8 cellular contexts compared by ENCODE assay signal in the genomic region with DNA sequence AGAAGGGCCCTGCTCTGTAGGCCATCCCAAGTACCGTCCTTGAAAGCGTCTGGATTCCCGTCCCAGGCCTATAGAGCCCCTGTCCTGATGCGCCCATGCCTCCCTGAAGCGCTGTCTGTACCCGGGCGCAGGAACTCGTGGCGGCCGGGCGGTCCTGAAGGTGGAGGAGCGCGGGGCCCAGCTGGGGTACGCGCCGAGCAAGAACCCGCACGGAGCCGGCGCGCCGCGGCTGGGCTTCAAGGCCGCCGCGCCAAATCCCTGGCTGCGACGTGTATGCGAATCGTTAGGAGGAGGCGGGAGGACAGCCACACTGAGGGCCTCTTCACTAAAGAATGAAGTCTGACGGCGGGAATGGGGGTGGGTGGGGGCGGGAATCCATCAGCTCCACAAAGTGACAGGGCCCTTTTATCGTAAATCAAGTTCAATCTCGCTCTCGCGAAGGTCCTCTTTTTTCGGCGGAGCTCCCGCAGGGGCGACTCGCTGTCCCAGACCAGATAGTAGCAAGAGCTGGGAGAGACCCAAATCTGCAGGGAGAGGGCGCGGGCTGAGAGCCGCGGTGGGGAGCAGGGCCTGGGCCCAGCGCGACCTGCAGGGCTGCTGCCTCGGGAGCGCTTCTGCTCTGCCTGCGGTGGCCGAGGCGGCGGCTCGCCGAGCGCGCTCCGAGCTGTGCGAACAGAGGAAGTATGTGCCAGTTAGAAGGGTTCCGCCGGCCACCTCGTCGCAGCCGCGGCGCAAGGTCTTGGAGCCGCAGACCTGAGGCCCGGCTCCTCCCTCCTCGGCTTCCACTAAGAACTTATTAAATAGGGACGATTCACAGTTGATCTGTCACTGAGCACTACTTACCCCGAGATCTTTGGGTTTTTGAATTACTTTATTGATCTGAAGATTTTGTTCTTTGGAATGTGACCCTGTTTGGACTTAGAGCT.
DNase-seq lines count a peak whose midpoint lies in the region; TF ChIP-seq lines count a peak whose summit lies in the region.

No MANE protein-coding gene starts in this region.

- no peak for TF ChIP-seq CTCF in WERI-Rb-1 (IDR thresholded peaks at IDR 0.05; ENCODE audit: low read depth, low read length)

- H3K36me3 ChIP-seq in WERI-Rb-1 = no peaks in the 10 kb centered on the region
- no peaks in the 10 kb centered on the region for H3K36me3 ChIP-seq in iPS-18a (ENCODE audit: control insufficient read depth, low read depth, low read length)

- peaks cover 12% of the 10 kb centered on the region for H3K4me1 Mint-ChIP-seq in stimulated activated naive CD8-positive, alpha-beta T cell treated with anti-CD3 and anti-CD28 coated beads, Interleukin-15, Interleukin-2, amounts not matched to agents 100 ng/mL and 50 ng/mL, for 24 hours (ENCODE audit: low read depth)

- no peak overlapping the region for H3K27ac Mint-ChIP-seq in stimulated activated naive CD8-positive, alpha-beta T cell treated with anti-CD3 and anti-CD28 coated beads, Interleukin-15, Interleukin-2, amounts not matched to agents 100 ng/mL and 50 ng/mL, for 24 hours

- H3K9me3 ChIP-seq in WERI-Rb-1 (ENCODE audit: severe bottlenecking) (no peaks in the 10 kb centered on the region), iPS-18a (ENCODE audit: control insufficient read depth, low read depth, low read length) (no peaks in the 10 kb centered on the region)

- no peaks in the 10 kb centered on the region for H3K36me3 Mint-ChIP-seq in stimulated activated naive CD8-positive, alpha-beta T cell treated with anti-CD3 and anti-CD28 coated beads, Interleukin-15, Interleukin-2, amounts not matched to agents 100 ng/mL and 50 ng/mL, for 24 hours (ENCODE audit: low read depth)

- no peak overlapping the region for H3K9ac ChIP-seq in iPS-18a (ENCODE audit: low read length)

- H3K27me3 ChIP-seq in WERI-Rb-1 (ENCODE audit: insufficient read depth, low read depth, severe bottlenecking) (peaks cover 40% of the 10 kb centered on the region), iPS-18a (ENCODE audit: control insufficient read depth, insufficient read depth, low read length) (peaks cover 91% of the 10 kb centered on the region)

- H3K4me3 Mint-ChIP-seq in stimulated activated naive CD8-positive, alpha-beta T cell treated with anti-CD3 and anti-CD28 coated beads, Interleukin-15, Interleukin-2, amounts not matched to agents 100 ng/mL and 50 ng/mL, for 24 hours = peak overlapping the region; percentile 43

- peaks cover 87% of the 10 kb centered on the region for H3K27me3 Mint-ChIP-seq in stimulated activated naive CD8-positive, alpha-beta T cell treated with anti-CD3 and anti-CD28 coated beads, Interleukin-15, Interleukin-2, amounts not matched to agents 100 ng/mL and 50 ng/mL, for 24 hours

- H3K4me1 ChIP-seq in iPS-18a (ENCODE audit: control insufficient read depth, low read depth, low read length) = peaks cover 18% of the 10 kb centered on the region

- peak overlapping the region; percentile 68 for H3K4me3 ChIP-seq in WERI-Rb-1 (ENCODE audit: low read depth, low read length)
- H3K4me3 ChIP-seq in iPS-18a (ENCODE audit: low read length) = peak overlapping the region; percentile 53

- H3K27ac ChIP-seq in WERI-Rb-1 = peak overlapping the region; percentile 42
- no peak overlapping the region for H3K27ac ChIP-seq in iPS-18a (ENCODE audit: low read length)

- DNase-seq in NCI-H2196 (lab: John Stamatoyannopoulos, UW; ENCODE audit: unreplicated experiment) (peak; percentile 7), NCI-H2196 treated with DMSO at 0.1 percent for 48 hours (lab: John Stamatoyannopoulos, UW; ENCODE audit: unreplicated experiment) (no peak), WERI-Rb-1 (peak; percentile 67), NCI-H1436 treated with DMSO at 0.1 percent for 48 hours (lab: John Stamatoyannopoulos, UW) (no peak), NCI-H2029 (lab: John Stamatoyannopoulos, UW) (no peak)
- no peak for DNase-seq in activated CD8-positive, alpha-beta memory T cell treated with anti-CD3 and anti-CD28 coated beads for 24 hours

- no peaks in the 10 kb centered on the region for H3K9me3 Mint-ChIP-seq in stimulated activated naive CD8-positive, alpha-beta T cell treated with anti-CD3 and anti-CD28 coated beads, Interleukin-15, Interleukin-2, amounts not matched to agents 100 ng/mL and 50 ng/mL, for 24 hours

Comparison
In these comparisons a context has a peak if more than half of its experiments do, and no peak if none do; other contexts are left out.
1. DNase-seq: peak in NCI-H2196 (single experiment) and WERI-Rb-1 (single experiment); none in NCI-H2196 treated with DMSO at 0.1 percent for 48 hours (single experiment), NCI-H1436 treated with DMSO at 0.1 percent for 48 hours (single experiment), activated CD8-positive, alpha-beta memory T cell treated with anti-CD3 and anti-CD28 coated beads for 24 hours (single experiment) and NCI-H2029 (single experiment).